Comparison of ENCODE assay signal across 8 cellular contexts in genomic region chr20:31721408-31722332, GRCh38. TPM values are rescaled to one million over a fixed set of nuclear protein-coding genes. Genes with fewer than 3 reads are reported as not detected.
A peak's percentile ranks its signal among the peaks of the same experiment; 100 is the strongest.
DNase-seq lines count a peak whose midpoint lies in the region; ATAC-seq and TF ChIP-seq lines count a peak whose summit lies in the region.

No MANE protein-coding gene starts in this region.

- no peaks in the 10 kb centered on the region for H3K9me3 ChIP-seq in Caco-2
- H3K9me3 ChIP-seq in liver (ENCODE audit: control insufficient read depth in 4 of 4, low read length in 3 of 4): no peaks in the 10 kb centered on the region

- intact Hi-C loops in Caco-2 (cut with micrococcal nuclease; ENCODE audit: unreplicated experiment): loop anchor here (2.0 kb wide), 1 partner anchor 159 kb away; no protein-coding TSS in a partner anchor

- H3K4me1 ChIP-seq in Caco-2: peaks cover 30% of the 10 kb centered on the region
- H3K4me1 ChIP-seq in liver (ENCODE audit: control insufficient read depth in 4 of 4, insufficient read depth in 4 of 4, low read length in 3 of 4): peaks cover 7 to 52% (median 32%) of the 10 kb centered on the region in 4 donors

- in situ Hi-C loops in brain microvascular endothelial cell (cut with HindIII; ENCODE audit: low pct_ligation_motif_present, low sequenced_read_pairs): no loop called here

- no peak for TF ChIP-seq RAD21 in liver (IDR thresholded peaks at IDR 0.05)

- POLR2A ChIA-PET in Caco-2 (lab: Charles Lee): interaction anchor here (0.6 to 6.5 kb wide), 16 partner anchors 10 to 296 kb away, joined by 3 to 169 read pairs (median 36); partner anchors contain the start of genes ID1 and TPX2

- H3K27ac Mint-ChIP-seq in Caco-2 (ENCODE audit: unreplicated experiment): peak overlapping the region; percentile 97

- H3K9me3 Mint-ChIP-seq in Caco-2 (ENCODE audit: unreplicated experiment): no peaks in the 10 kb centered on the region

- BruUV-seq in Caco-2 (replicated peaks; lab: Mats Ljungman, UMichigan): TSS peak; percentile 26

- H3K27ac ChIP-seq in brain microvascular endothelial cell (no peak overlapping the region), liver (ENCODE audit: low read depth in 1 of 2, low read length in 2 of 2) (peak overlapping the region; percentile 93 to 97), temporal lobe (ENCODE audit: low read depth, low read length) (peak overlapping the region; percentile 99)

- DNase-seq in Caco-2: peak; percentile 54 to 66
- peak; percentile 61 to 72 for DNase-seq in NCI-H526 (lab: John Stamatoyannopoulos, UW)
- no peak for DNase-seq in brain microvascular endothelial cell
- DNase-seq in NCI-H1048 (lab: John Stamatoyannopoulos, UW): no peak

- ATAC-seq in GM18870 (IDR thresholded peaks at IDR 0.05; ENCODE audit: unreplicated experiment) (no peak), GM18867 (IDR thresholded peaks at IDR 0.05; ENCODE audit: unreplicated experiment) (no peak)

- CTCF ChIA-PET in Caco-2 (lab: Charles Lee): interaction anchor here (0.8 to 6.4 kb wide), 13 partner anchors 9 to 161 kb away, joined by 3 to 394 read pairs (median 48); no protein-coding TSS in a partner anchor

- H3K27me3 ChIP-seq in Caco-2 (replicated peaks; ENCODE audit: control insufficient read depth, insufficient read depth, low read length) (no peaks in the 10 kb centered on the region), brain microvascular endothelial cell (replicated peaks) (no peaks in the 10 kb centered on the region), liver (ENCODE audit: control insufficient read depth in 4 of 4, insufficient read depth in 4 of 4, low read length in 3 of 4) (no peaks in the 10 kb centered on the region)

- H3K36me3 Mint-ChIP-seq in Caco-2 (ENCODE audit: insufficient read depth, unreplicated experiment): peaks cover 75% of the 10 kb centered on the region

- H3K4me3 Mint-ChIP-seq in Caco-2 (ENCODE audit: unreplicated experiment): peak overlapping the region; percentile 96

- 19% methylated on average over 23 of the region's 23 CpGs for WGBS in liver

- H3K4me1 Mint-ChIP-seq in Caco-2 (ENCODE audit: low read depth, unreplicated experiment): peaks cover 33% of the 10 kb centered on the region

- H3K4me3 ChIP-seq in Caco-2 (ENCODE audit: low read depth, low read length) (peak overlapping the region; percentile 75), brain microvascular endothelial cell (ENCODE audit: low read depth, low read length) (peak overlapping the region; percentile 76), liver (ENCODE audit: low read depth in 1 of 3, low read length in 3 of 3) (peak overlapping the region; percentile 93 to 96 (median 93))

- peak overlapping the region; percentile 92 to 93 for H3K9ac ChIP-seq in liver (ENCODE audit: low read depth in 1 of 2, low read length in 2 of 2)

- H3K27me3 Mint-ChIP-seq in Caco-2 (ENCODE audit: insufficient read depth, unreplicated experiment): no peaks in the 10 kb centered on the region

- H3K36me3 ChIP-seq in Caco-2 (ENCODE audit: control insufficient read depth, insufficient read depth, low read length) (peaks cover 20% of the 10 kb centered on the region), brain microvascular endothelial cell (replicated peaks) (peaks cover 35% of the 10 kb centered on the region), liver (ENCODE audit: control insufficient read depth in 4 of 4, insufficient read depth in 3 of 4, low read depth in 1 of 4, low read length in 3 of 4) (peaks cover 0 to 4% (median 1%) of the 10 kb centered on the region in 4 donors)

- TF ChIP-seq CTCF in Caco-2 (IDR thresholded peaks at IDR 0.05; ENCODE audit: insufficient read depth in 1 of 2, low read depth in 1 of 2, low read length in 1 of 2, severe bottlenecking in 1 of 2, unreplicated experiment in 1 of 2) (no peak), brain microvascular endothelial cell (IDR thresholded peaks at IDR 0.05; ENCODE audit: low read depth, low read length, missing control alignments) (no peak), liver (IDR thresholded peaks at IDR 0.05; ENCODE audit: low read depth, low read length, missing input control) (no peak)

TF ChIP-seq in liver, 16 proteins besides CTCF, POLR2A, EP300 and RAD21:
- TF ChIP-seq ZBTB33 (IDR thresholded peaks at IDR 0.05): no peak
- TF ChIP-seq RXRA (IDR thresholded peaks at IDR 0.05): no peak
- TF ChIP-seq FOXA2 (IDR thresholded peaks at IDR 0.05): no peak
- TF ChIP-seq HNF4G (IDR thresholded peaks at IDR 0.05): no peak

RNA-seq across cellular contexts. Expression of gene BCL2L1, which starts 1.0 kb away (rescaled TPM):
- total RNA-seq in Caco-2 (2022): 444 and 469 TPM in 2 replicates
- total RNA-seq in liver: 100 to 1,000 TPM in 1 of 2 donors, 10 to 100 TPM in 1; 48.4 to 124 TPM
- 10 to 100 TPM; 29.7 to 43.7 TPM for polyA plus RNA-seq in liver
- total RNA-seq in temporal lobe: 42.5 TPM

RNA-seq across cellular contexts. Expression of gene TPX2, which starts 17.4 kb away (rescaled TPM):
- total RNA-seq in Caco-2 (2022) (221 and 237 TPM in 2 replicates), liver (10 to 100 TPM in 1 of 2 donors, 1 to 10 TPM in 1; 1.3 to 40.8 TPM), temporal lobe (6.6 TPM)
- 1 to 10 TPM; 1.1 to 3.6 TPM for polyA plus RNA-seq in liver

Comparison
In these comparisons a context has a peak if more than half of its experiments do, and no peak if none do; other contexts are left out.
1. DNase-seq: peak in Caco-2 (2 of 2) and NCI-H526 (2 of 2); none in brain microvascular endothelial cell (single experiment) and NCI-H1048 (single experiment).
2. Peak in every context shown above with its lines, with median percentiles within 50 percentile points of each other: H3K4me3 ChIP-seq.